ENCODE assay signal across 8 cellular contexts in genomic region chr12:123365141-123365917, GRCh38. TPM values are rescaled to one million over a fixed set of nuclear protein-coding genes. Genes with fewer than 3 reads are reported as not detected.
DNase-seq lines count a peak whose midpoint lies in the region; ATAC-seq and TF ChIP-seq lines count a peak whose summit lies in the region.

No MANE protein-coding gene starts in this region.

- TSS peak; percentile 97 for BruUV-seq in A673 (replicated peaks; lab: Mats Ljungman, UMichigan)

- peak; percentile 85 for TF ChIP-seq CTCF in A673 (conservative IDR thresholded peaks at IDR 0.05; ENCODE audit: low read depth, low read length)

- H3K4me3 ChIP-seq in A673 (ENCODE audit: low read depth, low read length, poor library complexity, severe bottlenecking) (peak overlapping the region; percentile 94), iPS-18a (ENCODE audit: low read length) (peak overlapping the region; percentile 96), skeletal muscle satellite cell (ENCODE audit: low read length) (peak overlapping the region; percentile 85)

- H3K4me1 ChIP-seq in A673 (ENCODE audit: insufficient read depth, low read length, poor library complexity, severe bottlenecking): peaks cover 6% of the 10 kb centered on the region
- no peaks in the 10 kb centered on the region for H3K4me1 ChIP-seq in iPS-18a (ENCODE audit: control insufficient read depth, low read depth, low read length)
- H3K4me1 ChIP-seq in skeletal muscle satellite cell (ENCODE audit: control insufficient read depth, insufficient read depth, low read length): peaks cover 11% of the 10 kb centered on the region

- CTCF ChIA-PET in A673 (lab: Charles Lee): interaction anchor here (0.5 to 1.5 kb wide), 6 partner anchors 17 to 331 kb away, joined by 3 to 11 read pairs (median 4); partner anchors contain the start of genes KMT5A, MPHOSPH9 and MTRFR

- no peaks in the 10 kb centered on the region for H3K36me3 ChIP-seq in A673 (ENCODE audit: insufficient read depth, low read length, poor library complexity, severe bottlenecking)
- H3K36me3 ChIP-seq in iPS-18a (ENCODE audit: control insufficient read depth, low read depth, low read length): no peaks in the 10 kb centered on the region
- no peaks in the 10 kb centered on the region for H3K36me3 ChIP-seq in skeletal muscle satellite cell (ENCODE audit: insufficient read depth, low read length)

- peak; percentile 66 for TF ChIP-seq POLR2A in GM18526 (IDR thresholded peaks at IDR 0.05; ENCODE audit: extremely low read depth, insufficient read length)

- intact Hi-C loops in A673 (cut with micrococcal nuclease; ENCODE audit: unreplicated experiment): loop anchor here (2.0 kb wide), 1 partner anchor 19 kb away; the partner anchor contains the start of gene KMT5A

- POLR2A ChIA-PET in A673 (lab: Charles Lee; ENCODE audit: low non-redundant PET): interaction anchor here (0.9 to 1.5 kb wide), 3 partner anchors 11 to 237 kb away, joined by 3 to 10 read pairs (median 8); partner anchors contain the start of gene KMT5A

- no peaks in the 10 kb centered on the region for H3K27me3 ChIP-seq in A673 (replicated peaks; ENCODE audit: insufficient read depth, low read depth, low read length, poor library complexity)
- H3K27me3 ChIP-seq in iPS-18a (ENCODE audit: control insufficient read depth, insufficient read depth, low read length): peaks cover 3% of the 10 kb centered on the region
- no peaks in the 10 kb centered on the region for H3K27me3 ChIP-seq in skeletal muscle satellite cell (ENCODE audit: control insufficient read depth, insufficient read depth, low read length)

- DNase-seq in A673 (ENCODE audit: low spot score) (peak; percentile 100), NCI-H2107 treated with DMSO at 0.1 percent for 48 hours (lab: John Stamatoyannopoulos, UW; ENCODE audit: unreplicated experiment) (peak; percentile 98), UCSD-AML1 (lab: John Stamatoyannopoulos, UW; ENCODE audit: unreplicated experiment) (peak; percentile 98), brain pericyte (ENCODE audit: low read depth, low spot score) (peak; percentile 93)

- peak overlapping the region; percentile 92 for H3K4me2 ChIP-seq in skeletal muscle satellite cell (ENCODE audit: low read length)

- peak; percentile 64 for ATAC-seq in HG03066 (IDR thresholded peaks at IDR 0.05; ENCODE audit: low read depth, unreplicated experiment)

- no peaks in the 10 kb centered on the region for H3K9me3 ChIP-seq in A673 (ENCODE audit: low read depth, low read length, poor library complexity, severe bottlenecking)
- no peaks in the 10 kb centered on the region for H3K9me3 ChIP-seq in iPS-18a (ENCODE audit: control insufficient read depth, low read depth, low read length)
- no peaks in the 10 kb centered on the region for H3K9me3 ChIP-seq in skeletal muscle satellite cell (replicated peaks; ENCODE audit: low read length)

- H3K9ac ChIP-seq in iPS-18a (ENCODE audit: low read length) (peak overlapping the region; percentile 95), skeletal muscle satellite cell (ENCODE audit: low read depth, low read length) (peak overlapping the region; percentile 93)

- H3K27ac ChIP-seq in A673 (ENCODE audit: low read depth, low read length, poor library complexity, severe bottlenecking) (peak overlapping the region; percentile 86), iPS-18a (ENCODE audit: low read length) (peak overlapping the region; percentile 92)

RNA-seq across cellular contexts. Expression of gene SBNO1, which starts 0.7 kb away (rescaled TPM):
- total RNA-seq in A673 (2021): 54.9 and 58.6 TPM in 2 replicates
- 23.8 and 28.4 TPM in 2 replicates for total RNA-seq in skeletal muscle satellite cell (2012; rRNA removed)

RNA-seq across cellular contexts. Expression of gene KMT5A, which starts 18.6 kb away (rescaled TPM):
- total RNA-seq in A673 (2021): 98.6 and 104 TPM in 2 replicates
- total RNA-seq in skeletal muscle satellite cell (2012; rRNA removed): 38.0 and 45.4 TPM in 2 replicates

Comparison
In these comparisons a context has a peak if more than half of its experiments do, and no peak if none do; other contexts are left out.
1. Peak in every context shown above with its lines: DNase-seq, ATAC-seq, H3K4me3 ChIP-seq and H3K27ac ChIP-seq.